In genomic region chr5:73395274-73395673, GRCh38 we compare ENCODE assay signal across 23 cellular contexts. TPM values are rescaled to one million over a fixed set of nuclear protein-coding genes. Genes with fewer than 3 reads are reported as not detected.
A peak's percentile ranks its signal among the peaks of the same experiment; 100 is the strongest.
DNase-seq lines count a peak whose midpoint lies in the region; TF ChIP-seq lines count a peak whose summit lies in the region.
"Had no signal": no experiment of that assay in that cellular context is flagged by ENCODE, and none has a peak within 500 bp of the region (broad histone marks: within the 10 kb centered on the region; RNA-seq: fewer than 3 reads in every experiment).

No MANE protein-coding gene starts in this region.

- no peaks in the 10 kb centered on the region for H3K36me3 ChIP-seq in mesenchymal stem cell (ENCODE audit: control insufficient read depth in 1 of 2, insufficient read depth in 2 of 2, low read depth in 1 of 2, low read length in 2 of 2)
- H3K36me3 ChIP-seq: MG63 had no signal

- no peaks in the 10 kb centered on the region for H3K36me3 Mint-ChIP-seq in activated CD4-positive, alpha-beta memory T cell treated with anti-CD3 and anti-CD28 coated beads, Interleukin-2, amount 10 ng/mL, durations not matched to agents 7 days and 5 days (ENCODE audit: low read depth)
- H3K36me3 Mint-ChIP-seq: CD8-positive, alpha-beta T cell had no signal

- no peak overlapping the region for H3K4me2 ChIP-seq in mesenchymal stem cell (ENCODE audit: low read length, poor library complexity, severe bottlenecking)
- H3K4me2 ChIP-seq: A549 had no signal

- no peak overlapping the region for H3K14ac ChIP-seq in mesenchymal stem cell (ENCODE audit: low read length in 2 of 2)

- H3K4me1 ChIP-seq in mesenchymal stem cell (ENCODE audit: control insufficient read depth, insufficient read depth, low read depth, low read length): peaks cover 7% of the 10 kb centered on the region

- TF ChIP-seq CTCF in AG10803 (conservative IDR thresholded peaks at IDR 0.05; ENCODE audit: low read length) (no peak), astrocyte of the spinal cord (IDR thresholded peaks at IDR 0.05; ENCODE audit: low read depth, low read length) (no peak)

- H3K9ac ChIP-seq in mesenchymal stem cell (ENCODE audit: low read length): no peak overlapping the region
- H3K9ac ChIP-seq: GM23248 had no signal

- no peaks in the 10 kb centered on the region for H3K9me3 ChIP-seq in mesenchymal stem cell (ENCODE audit: control insufficient read depth, low read length)
- H3K9me3 ChIP-seq: A549, Caco-2, MG63 had no signal

- CTCF ChIA-PET in activated CD4-positive, alpha-beta memory T cell treated with anti-CD3 and anti-CD28 coated beads, Interleukin-2, amount 10 ng/mL, durations not matched to agents 7 days and 5 days (lab: Charles Lee): no interaction called here

- no peak overlapping the region for H3K23ac ChIP-seq in mesenchymal stem cell (ENCODE audit: low read length in 2 of 2)

- POLR2A ChIA-PET in activated CD4-positive, alpha-beta memory T cell treated with anti-CD3 and anti-CD28 coated beads, Interleukin-2, amount 10 ng/mL, durations not matched to agents 7 days and 5 days (lab: Charles Lee): no interaction called here

- peaks cover 51% of the 10 kb centered on the region for H3K27me3 Mint-ChIP-seq in activated CD4-positive, alpha-beta memory T cell treated with anti-CD3 and anti-CD28 coated beads, Interleukin-2, amount 10 ng/mL, durations not matched to agents 7 days and 5 days

- in situ Hi-C loops in astrocyte of the spinal cord (cut with HindIII; ENCODE audit: low sequenced_read_pairs): no loop called here

- no peak overlapping the region for H2BK15ac ChIP-seq in mesenchymal stem cell (ENCODE audit: low read depth, poor library complexity, severe bottlenecking)

- no peak overlapping the region for H4K8ac ChIP-seq in mesenchymal stem cell (ENCODE audit: low read length)

- H2AK5ac ChIP-seq in mesenchymal stem cell (ENCODE audit: low read length, severe bottlenecking): no peak overlapping the region

- no peaks in the 10 kb centered on the region for H3K4me1 Mint-ChIP-seq in activated CD4-positive, alpha-beta memory T cell treated with anti-CD3 and anti-CD28 coated beads, Interleukin-2, amount 10 ng/mL, durations not matched to agents 7 days and 5 days
- H3K4me1 Mint-ChIP-seq: B cell had no signal

- H2AFZ ChIP-seq in mesenchymal stem cell (ENCODE audit: low read depth, low read length): no peak overlapping the region
- H2AFZ ChIP-seq: GM23248 had no signal

- H3K27ac ChIP-seq in mesenchymal stem cell (ENCODE audit: low read length, poor library complexity, severe bottlenecking): peak overlapping the region; percentile 30
- H3K27ac ChIP-seq: A549, C4-2B, GM23248 had no signal

- H2BK12ac ChIP-seq in mesenchymal stem cell (ENCODE audit: low read length in 2 of 2): no peak overlapping the region

- H3K18ac ChIP-seq in mesenchymal stem cell (ENCODE audit: low read depth in 1 of 2, low read length in 2 of 2): no peak overlapping the region

- no peak overlapping the region for H2BK5ac ChIP-seq in mesenchymal stem cell (ENCODE audit: low read depth, low read length, poor library complexity, severe bottlenecking)

- H3K4me3 ChIP-seq in AG10803 (ENCODE audit: low read length): no peak overlapping the region
- no peak overlapping the region for H3K4me3 ChIP-seq in astrocyte of the spinal cord (ENCODE audit: low read depth, low read length)
- no peak overlapping the region for H3K4me3 ChIP-seq in mesenchymal stem cell (ENCODE audit: insufficient read depth in 1 of 2, low read depth in 1 of 2, low read length in 2 of 2)
- H3K4me3 ChIP-seq: A549, GM23248, MG63 had no signal

- DNase-seq in AG10803 (ENCODE audit: low read depth) (peak; percentile 88), EL (peak; percentile 39), astrocyte of the spinal cord (ENCODE audit: low read depth, low spot score) (peak; percentile 66), mesenchymal stem cell (no peak), 8988T (no peak), NCI-H1694 (lab: John Stamatoyannopoulos, UW) (no peak)
- DNase-seq in activated CD4-positive, alpha-beta memory T cell treated with anti-CD3 and anti-CD28 coated beads, Interleukin-2, amount 10 ng/mL, durations not matched to agents 7 days and 5 days: no peak
- DNase-seq: Caco-2; CD8-positive, alpha-beta T cell; GM23248; H7; KG1; MG63; NCI-H1105 treated with DMSO at 0.1 percent for 48 hours; NCI-H146; NCI-H2029; NCI-H2227 treated with DMSO at 0.1 percent for 48 hours; NCI-H69; Right ventricle myocardium superior; RPMI8226 had no signal

- H3K9me3 Mint-ChIP-seq in activated CD4-positive, alpha-beta memory T cell treated with anti-CD3 and anti-CD28 coated beads, Interleukin-2, amount 10 ng/mL, durations not matched to agents 7 days and 5 days: no peaks in the 10 kb centered on the region
- H3K9me3 Mint-ChIP-seq: CD8-positive, alpha-beta T cell had no signal

- H3K27ac Mint-ChIP-seq in activated CD4-positive, alpha-beta memory T cell treated with anti-CD3 and anti-CD28 coated beads, Interleukin-2, amount 10 ng/mL, durations not matched to agents 7 days and 5 days: no peak overlapping the region
- H3K27ac Mint-ChIP-seq: B cell; CD8-positive, alpha-beta T cell had no signal

- no peak overlapping the region for H3K4ac ChIP-seq in mesenchymal stem cell (ENCODE audit: low read depth in 1 of 2, low read length in 2 of 2)

- H3K27me3 ChIP-seq in mesenchymal stem cell (ENCODE audit: control insufficient read depth in 1 of 2, insufficient read depth in 1 of 2, low read length in 2 of 2): peaks cover 0 to 37% of the 10 kb centered on the region in 2 experiments
- H3K27me3 ChIP-seq: MG63 had no signal

- H3K4me3 Mint-ChIP-seq in activated CD4-positive, alpha-beta memory T cell treated with anti-CD3 and anti-CD28 coated beads, Interleukin-2, amount 10 ng/mL, durations not matched to agents 7 days and 5 days: no peak overlapping the region
- H3K4me3 Mint-ChIP-seq: B cell; CD8-positive, alpha-beta T cell had no signal

- H2BK120ac ChIP-seq in mesenchymal stem cell (ENCODE audit: low read depth, low read length): no peak overlapping the region

- H3K79me1 ChIP-seq in mesenchymal stem cell (replicated peaks; ENCODE audit: low read length, poor library complexity, severe bottlenecking): no peaks in the 10 kb centered on the region

- no peak overlapping the region for H4K91ac ChIP-seq in mesenchymal stem cell (ENCODE audit: low read length)

RNA-seq across cellular contexts. Expression of gene FOXD1, which starts 53.3 kb away (rescaled TPM):
- polyA plus RNA-seq in mesenchymal stem cell (2013, experiment 1 of 2): 5.7 TPM
- polyA plus RNA-seq in mesenchymal stem cell (2013, experiment 2 of 2): 5.4 TPM
- under 1 TPM; 0.28 to 0.38 TPM for total RNA-seq in activated CD4-positive, alpha-beta memory T cell treated with anti-CD3 and anti-CD28 coated beads, Interleukin-2, amount 10 ng/mL, durations not matched to agents 7 days and 5 days
- total RNA-seq: Right ventricle myocardium superior had no signal

Comparison
In these comparisons a context has a peak if more than half of its experiments do, and no peak if none do; other contexts are left out.
1. DNase-seq: peak in AG10803 (single experiment), EL (single experiment) and astrocyte of the spinal cord (single experiment); none in mesenchymal stem cell (single experiment), activated CD4-positive, alpha-beta memory T cell treated with anti-CD3 and anti-CD28 coated beads, Interleukin-2, amount 10 ng/mL, durations not matched to agents 7 days and 5 days (single experiment), 8988T (single experiment) and NCI-H1694 (single experiment).